ENCODE assay signal across 7 cellular contexts in genomic region chr3:25534007-25534406, GRCh38.
"Had no signal": no experiment of that assay in that cellular context is flagged by ENCODE, and none has a peak within 500 bp of the region (broad histone marks: within the 10 kb centered on the region; RNA-seq: fewer than 3 reads in every experiment).

No MANE protein-coding gene starts in this region.

- H3K4me2 ChIP-seq: GM23338 had no signal

- FAIRE-seq: H1, H54, HTR-8/SVneo had no signal

- ATAC-seq: GM23338 had no signal

- H3K4me3 ChIP-seq: GM23338 had no signal

- H2AFZ ChIP-seq: GM23338 had no signal

- DNase-seq: H9, HCEC 1CT, KBM-7 had no signal
